In genomic region chr7:157660971-157661610, GRCh38 we compare ENCODE assay signal across 19 cellular contexts.
"Had no signal": no experiment of that assay in that cellular context is flagged by ENCODE, and none has a peak within 500 bp of the region (broad histone marks: within the 10 kb centered on the region; RNA-seq: fewer than 3 reads in every experiment).

No MANE protein-coding gene starts in this region.

- H3K79me2 ChIP-seq: hepatocyte had no signal

- H3K4me2 ChIP-seq: hepatocyte had no signal

- FAIRE-seq: colon had no signal

- H3K36me3 ChIP-seq: cardiac muscle cell had no signal

- ATAC-seq: activated CD4-positive, CD25-positive, alpha-beta regulatory T cell treated with anti-CD3 and anti-CD28 coated beads, Interleukin-2, amount 50 U/mL, for 24 hours; activated T-cell treated with anti-CD3 and anti-CD28 coated beads, Interleukin-2, amount 50 U/mL, for 72 hours; foreskin keratinocyte; SK-N-SH treated with all-trans-retinoic acid at 6 μM for 48 hours had no signal

- H3K27ac ChIP-seq: cardiac muscle cell, dorsolateral prefrontal cortex, foreskin keratinocyte, hepatocyte had no signal

- H3K4me3 ChIP-seq: cardiac muscle cell, dorsolateral prefrontal cortex, hepatocyte, lung had no signal

- DNase-seq: activated CD4-positive, alpha-beta T cell treated with anti-CD3 and anti-CD28 coated beads, Interleukin-2, amount 10 ng/mL, durations not matched to agents 7 days and 5 days; activated CD8-positive, alpha-beta memory T cell treated with anti-CD3 and anti-CD28 coated beads, Interleukin-2, amount 50 U/mL, for 48 hours; activated gamma-delta T cell treated with Interleukin-2 at 50 U/mL for 16 hours; activated naive CD8-positive, alpha-beta T cell treated with anti-CD3 and anti-CD28 coated beads for 36 hours; activated T-cell treated with anti-CD3 and anti-CD28 coated beads, Interleukin-2, amount 50 U/mL, for 72 hours; amniotic stem cell; foreskin keratinocyte; midbrain; stimulated activated CD8-positive, alpha-beta memory T cell treated with anti-CD3 and anti-CD28 coated beads, Interleukin-4, amount 100 ng/mL, for 48 hours; stimulated activated naive CD4-positive, alpha-beta T cell; T-cell; T-helper 9 cell had no signal

- H3K27me3 ChIP-seq: cardiac muscle cell, dorsolateral prefrontal cortex, foreskin keratinocyte, hepatocyte had no signal

- H3K4me1 ChIP-seq: foreskin keratinocyte had no signal

- H2AFZ ChIP-seq: hepatocyte had no signal
